8 cellular contexts compared by ENCODE assay signal in the genomic region with DNA sequence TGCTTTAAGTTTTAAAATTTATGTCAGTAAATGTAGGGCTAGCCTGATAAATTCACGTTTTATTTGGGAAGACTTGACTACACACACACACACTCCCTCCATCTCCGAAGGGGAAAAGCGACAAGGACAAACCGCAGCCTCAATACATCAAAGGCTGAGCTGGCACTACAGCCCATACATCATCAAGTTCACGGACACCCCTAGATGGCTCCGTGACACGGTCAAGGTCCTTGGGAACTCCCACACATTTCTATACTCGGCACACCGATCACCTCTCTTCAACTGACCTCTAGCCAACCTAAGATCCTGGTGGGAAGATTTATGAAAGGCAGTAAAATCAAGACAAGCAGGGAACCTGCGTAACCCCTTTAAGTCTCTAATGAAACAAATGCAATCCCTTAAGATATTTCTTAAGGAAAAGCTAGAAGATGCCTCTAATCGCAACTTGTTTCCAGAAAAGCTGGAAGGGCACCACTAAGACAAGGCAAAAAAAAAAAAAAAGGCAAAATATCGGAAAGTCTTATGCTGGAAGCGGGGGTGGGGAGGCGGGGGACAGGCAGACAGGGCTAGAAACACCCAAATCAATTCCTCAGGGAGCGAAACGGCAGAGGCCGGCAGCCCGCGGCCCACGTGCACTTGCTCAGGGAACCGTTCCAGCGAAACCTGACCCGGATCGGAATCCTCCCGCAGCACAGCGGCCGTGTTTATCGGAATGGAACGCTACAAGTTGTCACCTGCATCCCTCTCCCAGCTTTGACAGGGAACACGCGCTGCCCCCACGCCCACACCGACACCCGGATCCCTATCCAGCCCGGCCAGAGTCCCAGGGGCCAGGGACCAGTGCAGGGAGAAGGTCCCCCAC. TPM values are rescaled to one million over a fixed set of nuclear protein-coding genes. Genes with fewer than 3 reads are reported as not detected.
DNase-seq lines count a peak whose midpoint lies in the region; ATAC-seq and TF ChIP-seq lines count a peak whose summit lies in the region.

No MANE protein-coding gene starts in this region.

- H3K9me3 ChIP-seq in liver (ENCODE audit: control insufficient read depth in 4 of 4, low read length in 3 of 4) (no peaks in the 10 kb centered on the region), stomach (no peaks in the 10 kb centered on the region)

- H3K4me3 ChIP-seq in choroid plexus epithelial cell (ENCODE audit: low read depth, low read length) = peak overlapping the region; percentile 88
- peak overlapping the region; percentile 70 to 84 (median 75) for H3K4me3 ChIP-seq in liver (ENCODE audit: low read depth in 1 of 3, low read length in 3 of 3)
- peak overlapping the region; percentile 73 to 82 (median 78) for H3K4me3 ChIP-seq in stomach

- peak overlapping the region; percentile 49 to 83 for H3K27ac ChIP-seq in liver (ENCODE audit: low read depth in 1 of 2, low read length in 2 of 2)
- peak overlapping the region in 4 of 5 donors; percentile 69 to 89 (median 84) for H3K27ac ChIP-seq in stomach

- no peaks in the 10 kb centered on the region for H3K36me3 ChIP-seq in liver (ENCODE audit: control insufficient read depth in 4 of 4, insufficient read depth in 3 of 4, low read depth in 1 of 4, low read length in 3 of 4)
- no peaks in the 10 kb centered on the region for H3K36me3 ChIP-seq in stomach

- TF ChIP-seq CTCF in choroid plexus epithelial cell (conservative IDR thresholded peaks at IDR 0.05; ENCODE audit: low read depth, low read length) (no peak), liver (IDR thresholded peaks at IDR 0.05; ENCODE audit: low read depth, low read length, missing input control) (no peak), stomach (IDR thresholded peaks at IDR 0.05) (no peak)

- no peak for TF ChIP-seq EP300 in stomach (IDR thresholded peaks at IDR 0.05)

- ATAC-seq in GM21390 (IDR thresholded peaks at IDR 0.05; ENCODE audit: unreplicated experiment) (no peak), GM21367 (IDR thresholded peaks at IDR 0.05; ENCODE audit: unreplicated experiment) (no peak), HG02678 (IDR thresholded peaks at IDR 0.05; ENCODE audit: unreplicated experiment) (no peak)

- no peaks in the 10 kb centered on the region for H3K27me3 ChIP-seq in liver (ENCODE audit: control insufficient read depth in 4 of 4, insufficient read depth in 4 of 4, low read length in 3 of 4)
- peaks cover 0 to 24% (median 0%) of the 10 kb centered on the region in 3 donors for H3K27me3 ChIP-seq in stomach

- peak in 1 of 2 donors; percentile 40 for TF ChIP-seq RAD21 in liver (IDR thresholded peaks at IDR 0.05)

- intact Hi-C loops in stomach (cut with DNase I; ENCODE audit: low total_unique reads) = no loop called here

- no peak for TF ChIP-seq POLR2A in stomach (IDR thresholded peaks at IDR 0.05)

- H3K9ac ChIP-seq in liver (ENCODE audit: low read depth in 1 of 2, low read length in 2 of 2) = peak overlapping the region in 1 of 2 donors; percentile 45

- DNase-seq in EH (ENCODE audit: low read depth) = peak; percentile 24
- peak; percentile 44 for DNase-seq in NCI-H2107 treated with DMSO at 0.1 percent for 48 hours (lab: John Stamatoyannopoulos, UW; ENCODE audit: unreplicated experiment)
- DNase-seq in choroid plexus epithelial cell (ENCODE audit: low read depth) = peak; percentile 63
- peak; percentile 51 for DNase-seq in stomach

- H3K4me1 ChIP-seq in liver (ENCODE audit: control insufficient read depth in 4 of 4, insufficient read depth in 4 of 4, low read length in 3 of 4) (peaks cover 5 to 26% (median 13%) of the 10 kb centered on the region in 4 donors), stomach (peaks cover 0 to 46% (median 34%) of the 10 kb centered on the region in 4 donors)

- WGBS in liver = 8% methylated on average over 35 of the region's 35 CpGs
- WGBS in stomach, 5 donors = 8 to 13% (median 9%) methylated on average over 28 to 35 of the region's 35 CpGs

TF ChIP-seq in liver, 16 proteins besides CTCF, POLR2A, EP300 and RAD21:
- TF ChIP-seq YY1 (IDR thresholded peaks at IDR 0.05) = no peak
- TF ChIP-seq, protein P1, sequence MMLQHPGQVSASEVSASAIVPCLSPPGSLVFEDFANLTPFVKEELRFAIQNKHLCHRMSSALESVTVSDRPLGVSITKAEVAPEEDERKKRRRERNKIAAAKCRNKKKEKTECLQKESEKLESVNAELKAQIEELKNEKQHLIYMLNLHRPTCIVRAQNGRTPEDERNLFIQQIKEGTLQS (IDR thresholded peaks at IDR 0.05) = no peak
- TF ChIP-seq RXRA (IDR thresholded peaks at IDR 0.05) = peak in 1 of 2 donors; percentile 22
- TF ChIP-seq GABPA (IDR thresholded peaks at IDR 0.05 in 1 of 2, conservative IDR thresholded peaks at IDR 0.05 in 1 of 2) = peak in 1 of 2 donors; percentile 33
- TF ChIP-seq, protein P2, sequence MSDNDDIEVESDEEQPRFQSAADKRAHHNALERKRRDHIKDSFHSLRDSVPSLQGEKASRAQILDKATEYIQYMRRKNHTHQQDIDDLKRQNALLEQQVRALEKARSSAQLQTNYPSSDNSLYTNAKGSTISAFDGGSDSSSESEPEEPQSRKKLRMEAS (IDR thresholded peaks at IDR 0.05) = peak; percentile 73
- peak in 1 of 2 donors; percentile 30 for TF ChIP-seq HNF4A (conservative IDR thresholded peaks at IDR 0.05)
TF ChIP-seq in liver: peak in this region for 4.

RNA-seq across cellular contexts. Expression of a gene that starts 1.5 kb away (rescaled TPM):
- total RNA-seq in liver = 1 to 10 TPM in 1 of 2 donors, under 1 TPM in 1; 0.79 to 1.5 TPM
- under 1 TPM; 0.46 to 0.67 TPM for polyA plus RNA-seq in liver
- total RNA-seq in stomach = 10 to 100 TPM in 1 of 5 donors, 1 to 10 TPM in 3, not detected in 1; 4.2 to 33.9 (median 6.4) TPM
- 1 to 10 TPM in 2 of 3 donors, under 1 TPM in 1; 0.80 to 1.4 (median 1.4) TPM for polyA plus RNA-seq in stomach
